19 cellular contexts compared by ENCODE assay signal in genomic region chr6:90326404-90327057, GRCh38. TPM values are rescaled to one million over a fixed set of nuclear protein-coding genes. Genes with fewer than 3 reads are reported as not detected.
DNase-seq lines count a peak whose midpoint lies in the region; ATAC-seq, FAIRE-seq and TF ChIP-seq lines count a peak whose summit lies in the region.
"Had no signal": no experiment of that assay in that cellular context is flagged by ENCODE, and none has a peak within 500 bp of the region (broad histone marks: within the 10 kb centered on the region; RNA-seq: fewer than 3 reads in every experiment).

No MANE protein-coding gene starts in this region.

- H3K4me1 ChIP-seq in upper lobe of left lung, result no peaks in the 10 kb centered on the region
- H3K4me1 ChIP-seq: Caco-2, Peyer's patch had no signal

- CTCF ChIA-PET in activated CD8-positive, alpha-beta T cell treated with anti-CD3 and anti-CD28 coated beads for 36 hours (lab: Charles Lee), result interaction anchor here (2.9 kb wide), 1 partner anchor 21 kb away, joined by 16 read pairs; no protein-coding TSS in a partner anchor
- CTCF ChIA-PET in activated CD8-positive, alpha-beta T cell treated with anti-CD3 and anti-CD28 coated beads, Interleukin-2, amount 10 ng/mL, durations not matched to agents 7 days and 5 days (lab: Charles Lee), result interaction anchor here (1.3 kb wide), 1 partner anchor 386 kb away, joined by 3 read pairs; no protein-coding TSS in a partner anchor

- peak; percentile 30 for DNase-seq in activated CD8-positive, alpha-beta T cell treated with anti-CD3 and anti-CD28 coated beads for 36 hours
- no peak for DNase-seq in activated CD8-positive, alpha-beta T cell treated with anti-CD3 and anti-CD28 coated beads, Interleukin-2, amount 10 ng/mL, durations not matched to agents 7 days and 5 days
- DNase-seq in stimulated activated CD4-positive, alpha-beta T cell treated with anti-CD3 and anti-CD28 coated beads, Interleukin-15, amount 100 ng/mL, for 24 hours, result peak; percentile 28
- no peak for DNase-seq in stimulated activated CD4-positive, alpha-beta T cell treated with anti-CD3 and anti-CD28 coated beads, Interleukin-4, amount 100 ng/mL, for 1 hour
- DNase-seq in bronchial epithelial cell (ENCODE audit: low read depth), result peak; percentile 6
- no peak for DNase-seq in upper lobe of left lung
- no peak for DNase-seq in AG20443 (ENCODE audit: low spot score)
- DNase-seq: Caco-2; CD4-positive, alpha-beta T cell; GDM1; GM23248; KBM-7; NCI-H1105; NCI-H2081; Peyer's patch had no signal

- peak; percentile 92 for ATAC-seq in activated CD8-positive, alpha-beta T cell treated with anti-CD3 and anti-CD28 coated beads for 36 hours
- ATAC-seq in activated CD8-positive, alpha-beta T cell treated with anti-CD3 and anti-CD28 coated beads, Interleukin-2, amount 10 ng/mL, durations not matched to agents 7 days and 5 days, result no peak
- ATAC-seq in upper lobe of left lung (ENCODE audit: low FRiP score in 2 of 2), result no peak
- ATAC-seq: HepG2 had no signal

- TF ChIP-seq CTCF in activated CD8-positive, alpha-beta T cell treated with anti-CD3 and anti-CD28 coated beads for 36 hours (IDR thresholded peaks at IDR 0.05), result no peak
- TF ChIP-seq CTCF in bronchial epithelial cell (IDR thresholded peaks at IDR 0.05; ENCODE audit: insufficient read depth, low read length, severe bottlenecking), result no peak
- TF ChIP-seq CTCF in upper lobe of left lung (IDR thresholded peaks at IDR 0.05), result no peak

- H3K27me3 ChIP-seq in bronchial epithelial cell (ENCODE audit: control insufficient read depth, insufficient read depth, low read length), result no peaks in the 10 kb centered on the region
- no peaks in the 10 kb centered on the region for H3K27me3 ChIP-seq in upper lobe of left lung
- H3K27me3 ChIP-seq: Peyer's patch had no signal

- H3K4me3 ChIP-seq in bronchial epithelial cell (ENCODE audit: low read depth, low read length), result no peak overlapping the region
- H3K4me3 ChIP-seq in upper lobe of left lung, result no peak overlapping the region
- H3K4me3 ChIP-seq: GM23248, HAP-1, Peyer's patch had no signal

- POLR2A ChIA-PET in activated CD8-positive, alpha-beta T cell treated with anti-CD3 and anti-CD28 coated beads for 36 hours (lab: Charles Lee), result no interaction called here
- POLR2A ChIA-PET in activated CD8-positive, alpha-beta T cell treated with anti-CD3 and anti-CD28 coated beads, Interleukin-2, amount 10 ng/mL, durations not matched to agents 7 days and 5 days (lab: Charles Lee), result no interaction called here

- H3K4me1 Mint-ChIP-seq in activated CD8-positive, alpha-beta T cell treated with anti-CD3 and anti-CD28 coated beads for 36 hours (ENCODE audit: low read depth), result peaks cover 30% of the 10 kb centered on the region
- H3K4me1 Mint-ChIP-seq in activated CD8-positive, alpha-beta T cell treated with anti-CD3 and anti-CD28 coated beads, Interleukin-2, amount 10 ng/mL, durations not matched to agents 7 days and 5 days (ENCODE audit: low read depth), result no peaks in the 10 kb centered on the region
- H3K4me1 Mint-ChIP-seq in stimulated activated naive CD8-positive, alpha-beta T cell treated with anti-CD3 and anti-CD28 coated beads, Interleukin-15, Interleukin-2, amounts not matched to agents 100 ng/mL and 50 ng/mL, for 24 hours (ENCODE audit: low read depth), result peaks cover 60% of the 10 kb centered on the region

- 89 to 96% methylated on average over 3 of the region's 3 CpGs for whole genome bisulfite sequencing in upper lobe of left lung, 2 donors

- TF ChIP-seq POLR2A in upper lobe of left lung (IDR thresholded peaks at IDR 0.05), result no peak

- H3K4me3 Mint-ChIP-seq in activated CD8-positive, alpha-beta T cell treated with anti-CD3 and anti-CD28 coated beads for 36 hours, result no peak overlapping the region
- H3K4me3 Mint-ChIP-seq in activated CD8-positive, alpha-beta T cell treated with anti-CD3 and anti-CD28 coated beads, Interleukin-2, amount 10 ng/mL, durations not matched to agents 7 days and 5 days, result no peak overlapping the region
- no peak overlapping the region for H3K4me3 Mint-ChIP-seq in stimulated activated naive CD8-positive, alpha-beta T cell treated with anti-CD3 and anti-CD28 coated beads, Interleukin-15, Interleukin-2, amounts not matched to agents 100 ng/mL and 50 ng/mL, for 24 hours
- H3K4me3 Mint-ChIP-seq: CD4-positive, alpha-beta T cell had no signal

- H3K36me3 ChIP-seq in bronchial epithelial cell (ENCODE audit: control insufficient read depth, insufficient read depth, low read length) (no peaks in the 10 kb centered on the region), upper lobe of left lung (no peaks in the 10 kb centered on the region)
- H3K36me3 ChIP-seq: HAP-1, Peyer's patch had no signal

- no peaks in the 10 kb centered on the region for H3K27me3 Mint-ChIP-seq in activated CD8-positive, alpha-beta T cell treated with anti-CD3 and anti-CD28 coated beads for 36 hours
- H3K27me3 Mint-ChIP-seq in activated CD8-positive, alpha-beta T cell treated with anti-CD3 and anti-CD28 coated beads, Interleukin-2, amount 10 ng/mL, durations not matched to agents 7 days and 5 days (ENCODE audit: low read depth), result no peaks in the 10 kb centered on the region
- no peaks in the 10 kb centered on the region for H3K27me3 Mint-ChIP-seq in stimulated activated naive CD8-positive, alpha-beta T cell treated with anti-CD3 and anti-CD28 coated beads, Interleukin-15, Interleukin-2, amounts not matched to agents 100 ng/mL and 50 ng/mL, for 24 hours
- H3K27me3 Mint-ChIP-seq: CD4-positive, alpha-beta T cell had no signal

- no peak overlapping the region for H3K27ac ChIP-seq in upper lobe of left lung
- H3K27ac ChIP-seq: GM23248, Peyer's patch had no signal

- H3K36me3 Mint-ChIP-seq in activated CD8-positive, alpha-beta T cell treated with anti-CD3 and anti-CD28 coated beads for 36 hours (ENCODE audit: low read depth), result peaks cover 3% of the 10 kb centered on the region
- H3K36me3 Mint-ChIP-seq in activated CD8-positive, alpha-beta T cell treated with anti-CD3 and anti-CD28 coated beads, Interleukin-2, amount 10 ng/mL, durations not matched to agents 7 days and 5 days (ENCODE audit: low read depth), result no peaks in the 10 kb centered on the region
- H3K36me3 Mint-ChIP-seq in stimulated activated naive CD8-positive, alpha-beta T cell treated with anti-CD3 and anti-CD28 coated beads, Interleukin-15, Interleukin-2, amounts not matched to agents 100 ng/mL and 50 ng/mL, for 24 hours (ENCODE audit: low read depth), result peaks cover 4% of the 10 kb centered on the region

- FAIRE-seq in bronchial epithelial cell (lab: Jason Lieb, UNC), result no peak
- FAIRE-seq: A204.1, HepG2 had no signal

- intact Hi-C loops in activated CD8-positive, alpha-beta T cell treated with anti-CD3 and anti-CD28 coated beads for 36 hours (cut with micrococcal nuclease), result no loop called here

- no peaks in the 10 kb centered on the region for H3K9me3 ChIP-seq in upper lobe of left lung
- H3K9me3 ChIP-seq: Caco-2, HAP-1, Peyer's patch had no signal

- peak overlapping the region; percentile 59 for H3K27ac Mint-ChIP-seq in activated CD8-positive, alpha-beta T cell treated with anti-CD3 and anti-CD28 coated beads for 36 hours
- H3K27ac Mint-ChIP-seq in activated CD8-positive, alpha-beta T cell treated with anti-CD3 and anti-CD28 coated beads, Interleukin-2, amount 10 ng/mL, durations not matched to agents 7 days and 5 days, result no peak overlapping the region
- peak overlapping the region; percentile 67 for H3K27ac Mint-ChIP-seq in stimulated activated naive CD8-positive, alpha-beta T cell treated with anti-CD3 and anti-CD28 coated beads, Interleukin-15, Interleukin-2, amounts not matched to agents 100 ng/mL and 50 ng/mL, for 24 hours
- H3K27ac Mint-ChIP-seq: CD4-positive, alpha-beta T cell had no signal

- TF ChIP-seq EP300 in upper lobe of left lung (IDR thresholded peaks at IDR 0.05), result no peak

- peaks cover 2% of the 10 kb centered on the region for H3K9me3 Mint-ChIP-seq in activated CD8-positive, alpha-beta T cell treated with anti-CD3 and anti-CD28 coated beads for 36 hours
- H3K9me3 Mint-ChIP-seq in activated CD8-positive, alpha-beta T cell treated with anti-CD3 and anti-CD28 coated beads, Interleukin-2, amount 10 ng/mL, durations not matched to agents 7 days and 5 days (ENCODE audit: insufficient read depth), result no peaks in the 10 kb centered on the region
- H3K9me3 Mint-ChIP-seq in stimulated activated naive CD8-positive, alpha-beta T cell treated with anti-CD3 and anti-CD28 coated beads, Interleukin-15, Interleukin-2, amounts not matched to agents 100 ng/mL and 50 ng/mL, for 24 hours, result no peaks in the 10 kb centered on the region
- H3K9me3 Mint-ChIP-seq: CD4-positive, alpha-beta T cell had no signal

RNA-seq across cellular contexts. Expression of gene BACH2, which starts 29.9 kb away (rescaled TPM):
- total RNA-seq in activated CD8-positive, alpha-beta T cell treated with anti-CD3 and anti-CD28 coated beads for 36 hours, result 10 to 100 TPM; 60.7 to 66.9 TPM
- 10 to 100 TPM; 61.3 to 70.9 TPM for total RNA-seq in activated CD8-positive, alpha-beta T cell treated with anti-CD3 and anti-CD28 coated beads, Interleukin-2, amount 10 ng/mL, durations not matched to agents 7 days and 5 days
- total RNA-seq in bronchial epithelial cell (0.38 and 2.1 TPM in 2 replicates), upper lobe of left lung (1 to 10 TPM; 3.1 to 6.8 (median 5.3) TPM)
- total RNA-seq: HepG2 had no signal

Comparison
In these comparisons a context has a peak if more than half of its experiments do, and no peak if none do; other contexts are left out.
1. DNase-seq: peak in activated CD8-positive, alpha-beta T cell treated with anti-CD3 and anti-CD28 coated beads for 36 hours (single experiment), stimulated activated CD4-positive, alpha-beta T cell treated with anti-CD3 and anti-CD28 coated beads, Interleukin-15, amount 100 ng/mL, for 24 hours (single experiment) and bronchial epithelial cell (single experiment); none in activated CD8-positive, alpha-beta T cell treated with anti-CD3 and anti-CD28 coated beads, Interleukin-2, amount 10 ng/mL, durations not matched to agents 7 days and 5 days (single experiment), stimulated activated CD4-positive, alpha-beta T cell treated with anti-CD3 and anti-CD28 coated beads, Interleukin-4, amount 100 ng/mL, for 1 hour (single experiment), upper lobe of left lung (0 of 2) and AG20443 (single experiment).
2. RNA of gene BACH2, which starts 29.9 kb away (total RNA-seq): 61.3 to 70.9 TPM in activated CD8-positive, alpha-beta T cell treated with anti-CD3 and anti-CD28 coated beads, Interleukin-2, amount 10 ng/mL, durations not matched to agents 7 days and 5 days and 60.7 to 66.9 TPM in activated CD8-positive, alpha-beta T cell treated with anti-CD3 and anti-CD28 coated beads for 36 hours; 3.1 to 6.8 TPM in upper lobe of left lung and 0.38 to 2.1 TPM in bronchial epithelial cell; every median in the first group is over 4 times any median in the second.